Comparison of ENCODE assay signal across 10 cellular contexts in genomic region chr18:10051877-10052631, GRCh38.
A peak's percentile ranks its signal among the peaks of the same experiment; 100 is the strongest.
DNase-seq lines count a peak whose midpoint lies in the region; ATAC-seq and TF ChIP-seq lines count a peak whose summit lies in the region.
"Had no signal": no experiment of that assay in that cellular context is flagged by ENCODE, and none has a peak within 500 bp of the region (broad histone marks: within the 10 kb centered on the region; RNA-seq: fewer than 3 reads in every experiment).

No MANE protein-coding gene starts in this region.

- H3K36me3 Mint-ChIP-seq in HFFc6 (ENCODE audit: low read depth), result no peaks in the 10 kb centered on the region

- no peaks in the 10 kb centered on the region; the same call in 1 of the 2 replicates for H3K27me3 Mint-ChIP-seq in HFFc6 (ENCODE audit: insufficient read depth)
- H3K27me3 Mint-ChIP-seq: central memory CD8-positive, alpha-beta T cell had no signal

- no peaks in the 10 kb centered on the region for H3K9me3 ChIP-seq in WERI-Rb-1 (ENCODE audit: severe bottlenecking)

- no peaks in the 10 kb centered on the region for H3K9me3 Mint-ChIP-seq in HFFc6
- H3K9me3 Mint-ChIP-seq: central memory CD8-positive, alpha-beta T cell had no signal

- H3K27ac Mint-ChIP-seq in HFFc6, result peak overlapping the region; percentile 78

- TF ChIP-seq CTCF in HFFc6 (IDR thresholded peaks at IDR 0.05), result no peak
- no peak for TF ChIP-seq CTCF in WERI-Rb-1 (IDR thresholded peaks at IDR 0.05; ENCODE audit: low read depth, low read length)

- ATAC-seq in HG02623 (IDR thresholded peaks at IDR 0.05; ENCODE audit: unreplicated experiment), result no peak
- no peak for ATAC-seq in GM19035 (IDR thresholded peaks at IDR 0.05; ENCODE audit: unreplicated experiment)

- DNase-seq in HFFc6, result peak; percentile 79
- DNase-seq in cerebellar cortex (ENCODE audit: low spot score), result peak; percentile 5
- DNase-seq in hypothalamus (lab: John Stamatoyannopoulos, UW), result peak in 27 of 51 donors; percentile 17 to 90 (median 42)
- no peak for DNase-seq in NOMO-1 treated with DMSO at 0.1 percent for 48 hours (lab: John Stamatoyannopoulos, UW; ENCODE audit: unreplicated experiment)
- DNase-seq in WERI-Rb-1, result no peak
- DNase-seq: NCI-H345 had no signal

- no peaks in the 10 kb centered on the region for H3K27me3 ChIP-seq in WERI-Rb-1 (ENCODE audit: insufficient read depth, low read depth, severe bottlenecking)

- no peak overlapping the region for H3K4me3 ChIP-seq in WERI-Rb-1 (ENCODE audit: low read depth, low read length)

- no peak overlapping the region for H3K4me3 Mint-ChIP-seq in HFFc6
- H3K4me3 Mint-ChIP-seq: central memory CD8-positive, alpha-beta T cell had no signal

- H3K4me1 Mint-ChIP-seq in HFFc6 (ENCODE audit: low read depth), result peaks cover 38% of the 10 kb centered on the region
- H3K4me1 Mint-ChIP-seq: central memory CD8-positive, alpha-beta T cell had no signal

- peak overlapping the region; percentile 80 for H3K27ac ChIP-seq in temporal lobe (ENCODE audit: low read depth, low read length)
- no peak overlapping the region for H3K27ac ChIP-seq in WERI-Rb-1

- no peaks in the 10 kb centered on the region for H3K36me3 ChIP-seq in WERI-Rb-1

Comparison
In these comparisons a context has a peak if more than half of its experiments do, and no peak if none do; other contexts are left out.
1. DNase-seq: peak in HFFc6 (single experiment), cerebellar cortex (single experiment) and hypothalamus (27 of 51); none in NOMO-1 treated with DMSO at 0.1 percent for 48 hours (single experiment) and WERI-Rb-1 (single experiment).